ENCODE assay signal across 14 cellular contexts in genomic region chr17:7893226-7893880, GRCh38. TPM values are rescaled to one million over a fixed set of nuclear protein-coding genes. Genes with fewer than 3 reads are reported as not detected.
DNase-seq lines count a peak whose midpoint lies in the region; ATAC-seq and TF ChIP-seq lines count a peak whose summit lies in the region.
"Had no signal": no experiment of that assay in that cellular context is flagged by ENCODE, and none has a peak within 500 bp of the region (broad histone marks: within the 10 kb centered on the region; RNA-seq: fewer than 3 reads in every experiment).

No MANE protein-coding gene starts in this region.

- no peaks in the 10 kb centered on the region for H3K9me3 Mint-ChIP-seq in activated naive CD4-positive, alpha-beta T cell treated with anti-CD3 and anti-CD28 coated beads, Interleukin-2, amount 50 U/mL, for 24 hours
- H3K9me3 Mint-ChIP-seq in glutamatergic neuron (ENCODE audit: unreplicated experiment), result peaks cover 10% of the 10 kb centered on the region

- no peaks in the 10 kb centered on the region for H3K27me3 Mint-ChIP-seq in activated naive CD4-positive, alpha-beta T cell treated with anti-CD3 and anti-CD28 coated beads, Interleukin-2, amount 50 U/mL, for 24 hours
- peaks cover 8% of the 10 kb centered on the region for H3K27me3 Mint-ChIP-seq in glutamatergic neuron (ENCODE audit: unreplicated experiment)

- ATAC-seq in HG03439 (IDR thresholded peaks at IDR 0.05; ENCODE audit: unreplicated experiment), result no peak

- peaks cover 27% of the 10 kb centered on the region for H3K4me1 Mint-ChIP-seq in activated naive CD4-positive, alpha-beta T cell treated with anti-CD3 and anti-CD28 coated beads, Interleukin-2, amount 50 U/mL, for 24 hours
- peaks cover 13% of the 10 kb centered on the region for H3K4me1 Mint-ChIP-seq in glutamatergic neuron (ENCODE audit: low read depth, unreplicated experiment)

- H3K4me3 Mint-ChIP-seq in activated naive CD4-positive, alpha-beta T cell treated with anti-CD3 and anti-CD28 coated beads, Interleukin-2, amount 50 U/mL, for 24 hours, result no peak overlapping the region
- H3K4me3 Mint-ChIP-seq in glutamatergic neuron (ENCODE audit: unreplicated experiment), result no peak overlapping the region

- no peak for DNase-seq in activated naive CD4-positive, alpha-beta T cell treated with anti-CD3 and anti-CD28 coated beads, Interleukin-2, amount 50 U/mL, for 16 hours
- DNase-seq in NCI-H1105 treated with DMSO at 0.1 percent for 48 hours (lab: John Stamatoyannopoulos, UW), result peak; percentile 77
- DNase-seq in glutamatergic neuron, result no peak
- peak; percentile 25 for DNase-seq in ureter (ENCODE audit: low spot score)
- no peak for DNase-seq in AG20443 (ENCODE audit: low spot score)
- DNase-seq: Caco-2, DMS153, GM23248, NCI-H1417, NCI-H187 treated with DMSO at 0.1 percent for 48 hours, RPMI8226, SIG-M5 had no signal

- H3K36me3 Mint-ChIP-seq in activated naive CD4-positive, alpha-beta T cell treated with anti-CD3 and anti-CD28 coated beads, Interleukin-2, amount 50 U/mL, for 24 hours, result peaks cover 30% of the 10 kb centered on the region
- peaks cover 16% of the 10 kb centered on the region for H3K36me3 Mint-ChIP-seq in glutamatergic neuron (ENCODE audit: unreplicated experiment)

- peak overlapping the region; percentile 59 for H3K27ac Mint-ChIP-seq in activated naive CD4-positive, alpha-beta T cell treated with anti-CD3 and anti-CD28 coated beads, Interleukin-2, amount 50 U/mL, for 24 hours
- peak overlapping the region; percentile 23 for H3K27ac Mint-ChIP-seq in glutamatergic neuron (ENCODE audit: unreplicated experiment)

- TF ChIP-seq CTCF in glutamatergic neuron (IDR thresholded peaks at IDR 0.05; ENCODE audit: partially characterized antibody, unreplicated experiment), result no peak

RNA-seq across cellular contexts. Expression of gene CHD3, which starts 4.8 kb away (rescaled TPM):
- 129 TPM for total RNA-seq in glutamatergic neuron (ENCODE audit: unreplicated experiment)
- 225 TPM for total RNA-seq in ureter

RNA-seq across cellular contexts. Expression of gene RNF227, which starts 22.7 kb away (rescaled TPM):
- total RNA-seq in glutamatergic neuron (ENCODE audit: unreplicated experiment) (0.49 TPM), ureter (2.5 TPM)

RNA-seq across cellular contexts. Expression of gene CYB5D1, which starts 35.5 kb away (rescaled TPM):
- total RNA-seq in glutamatergic neuron (ENCODE audit: unreplicated experiment), result 9.2 TPM
- total RNA-seq in ureter, result 15.7 TPM

RNA-seq across cellular contexts. Expression of gene NAA38, which starts 36.0 kb away (rescaled TPM):
- 49.7 TPM for total RNA-seq in glutamatergic neuron (ENCODE audit: unreplicated experiment)
- total RNA-seq in ureter, result 98.6 TPM

RNA-seq across cellular contexts. Expression of gene KCNAB3, which starts 36.3 kb away (rescaled TPM):
- total RNA-seq in glutamatergic neuron (ENCODE audit: unreplicated experiment) (12.3 TPM), ureter (7.9 TPM)

Comparison
In these comparisons a context has a peak if more than half of its experiments do, and no peak if none do; other contexts are left out.
1. DNase-seq: peak in NCI-H1105 treated with DMSO at 0.1 percent for 48 hours (single experiment) and ureter (single experiment); none in activated naive CD4-positive, alpha-beta T cell treated with anti-CD3 and anti-CD28 coated beads, Interleukin-2, amount 50 U/mL, for 16 hours (single experiment), glutamatergic neuron (single experiment) and AG20443 (single experiment).